In genomic region chr18:51211552-51211951, GRCh38 we compare ENCODE assay signal across 8 cellular contexts. TPM values are rescaled to one million over a fixed set of nuclear protein-coding genes. Genes with fewer than 3 reads are reported as not detected.
DNase-seq lines count a peak whose midpoint lies in the region; ATAC-seq and TF ChIP-seq lines count a peak whose summit lies in the region.

No MANE protein-coding gene starts in this region.

- peaks cover 11% of the 10 kb centered on the region for H3K27me3 Mint-ChIP-seq in T-helper 17 cell
- no peaks in the 10 kb centered on the region for H3K27me3 Mint-ChIP-seq in stimulated activated naive CD8-positive, alpha-beta T cell treated with anti-CD3 and anti-CD28 coated beads, Interleukin-15, Interleukin-2, amounts not matched to agents 100 ng/mL and 50 ng/mL, for 24 hours
- no peaks in the 10 kb centered on the region for H3K27me3 Mint-ChIP-seq in chondrocyte (ENCODE audit: low read depth)

- H3K4me3 ChIP-seq in fibroblast of villous mesenchyme (ENCODE audit: low read depth, low read length): no peak overlapping the region

- no peaks in the 10 kb centered on the region for H3K9me3 ChIP-seq in T-helper 17 cell (ENCODE audit: control insufficient read depth, low read length, poor library complexity, severe bottlenecking)

- H3K4me3 Mint-ChIP-seq in T-helper 17 cell: no peak overlapping the region
- peak overlapping the region; percentile 15 for H3K4me3 Mint-ChIP-seq in stimulated activated naive CD8-positive, alpha-beta T cell treated with anti-CD3 and anti-CD28 coated beads, Interleukin-15, Interleukin-2, amounts not matched to agents 100 ng/mL and 50 ng/mL, for 24 hours
- H3K4me3 Mint-ChIP-seq in chondrocyte (ENCODE audit: unreplicated experiment): no peak overlapping the region

- H3K4me1 Mint-ChIP-seq in T-helper 17 cell (peaks cover 20% of the 10 kb centered on the region), chondrocyte (ENCODE audit: low read depth) (no peaks in the 10 kb centered on the region)
- H3K4me1 Mint-ChIP-seq in stimulated activated naive CD8-positive, alpha-beta T cell treated with anti-CD3 and anti-CD28 coated beads, Interleukin-15, Interleukin-2, amounts not matched to agents 100 ng/mL and 50 ng/mL, for 24 hours (ENCODE audit: low read depth): peaks cover 18% of the 10 kb centered on the region

- DNase-seq in AML-193 (lab: John Stamatoyannopoulos, UW) (peak; percentile 97), T-helper 17 cell (no peak), fibroblast of villous mesenchyme (ENCODE audit: low read depth) (peak; percentile 52), chondrocyte (ENCODE audit: low spot score) (no peak), NCI-H510A (lab: John Stamatoyannopoulos, UW) (no peak)

- peaks cover 2% of the 10 kb centered on the region for H3K36me3 Mint-ChIP-seq in T-helper 17 cell (ENCODE audit: low read depth)
- H3K36me3 Mint-ChIP-seq in stimulated activated naive CD8-positive, alpha-beta T cell treated with anti-CD3 and anti-CD28 coated beads, Interleukin-15, Interleukin-2, amounts not matched to agents 100 ng/mL and 50 ng/mL, for 24 hours (ENCODE audit: low read depth): no peaks in the 10 kb centered on the region
- H3K36me3 Mint-ChIP-seq in chondrocyte (ENCODE audit: low read depth): no peaks in the 10 kb centered on the region

- TF ChIP-seq CTCF in fibroblast of villous mesenchyme (IDR thresholded peaks at IDR 0.05; ENCODE audit: insufficient read depth, low read depth, low read length) (no peak), chondrocyte (IDR thresholded peaks at IDR 0.05) (no peak)

- peak; percentile 92 for ATAC-seq in GM19035 (IDR thresholded peaks at IDR 0.05; ENCODE audit: unreplicated experiment)
- ATAC-seq in HG03139 (IDR thresholded peaks at IDR 0.05; ENCODE audit: unreplicated experiment): peak; percentile 96
- ATAC-seq in T-helper 17 cell: peak; percentile 81

- no peaks in the 10 kb centered on the region for H3K9me3 Mint-ChIP-seq in stimulated activated naive CD8-positive, alpha-beta T cell treated with anti-CD3 and anti-CD28 coated beads, Interleukin-15, Interleukin-2, amounts not matched to agents 100 ng/mL and 50 ng/mL, for 24 hours
- no peaks in the 10 kb centered on the region for H3K9me3 Mint-ChIP-seq in chondrocyte (ENCODE audit: low read depth)

- H3K27ac Mint-ChIP-seq in T-helper 17 cell (no peak overlapping the region), chondrocyte (ENCODE audit: unreplicated experiment) (no peak overlapping the region)
- H3K27ac Mint-ChIP-seq in stimulated activated naive CD8-positive, alpha-beta T cell treated with anti-CD3 and anti-CD28 coated beads, Interleukin-15, Interleukin-2, amounts not matched to agents 100 ng/mL and 50 ng/mL, for 24 hours: peak overlapping the region; percentile 83

RNA-seq across cellular contexts. Expression of gene MEX3C, which starts 14.1 kb away (rescaled TPM):
- total RNA-seq in T-helper 17 cell: 10 to 100 TPM; 54.0 to 71.1 TPM
- 44.8 and 50.5 TPM in 2 replicates for total RNA-seq in fibroblast of villous mesenchyme
- 49.0 to 55.1 TPM (median 54.7 TPM) in 3 replicates for total RNA-seq in chondrocyte

Comparison
In these comparisons a context has a peak if more than half of its experiments do, and no peak if none do; other contexts are left out.
1. DNase-seq: peak in AML-193 (2 of 2) and fibroblast of villous mesenchyme (single experiment); none in T-helper 17 cell (0 of 3), chondrocyte (single experiment) and NCI-H510A (single experiment).
2. Peak in every context shown above with its lines, with median percentiles within 50 percentile points of each other: ATAC-seq.